ENCODE assay signal across 32 cellular contexts in the genomic region with DNA sequence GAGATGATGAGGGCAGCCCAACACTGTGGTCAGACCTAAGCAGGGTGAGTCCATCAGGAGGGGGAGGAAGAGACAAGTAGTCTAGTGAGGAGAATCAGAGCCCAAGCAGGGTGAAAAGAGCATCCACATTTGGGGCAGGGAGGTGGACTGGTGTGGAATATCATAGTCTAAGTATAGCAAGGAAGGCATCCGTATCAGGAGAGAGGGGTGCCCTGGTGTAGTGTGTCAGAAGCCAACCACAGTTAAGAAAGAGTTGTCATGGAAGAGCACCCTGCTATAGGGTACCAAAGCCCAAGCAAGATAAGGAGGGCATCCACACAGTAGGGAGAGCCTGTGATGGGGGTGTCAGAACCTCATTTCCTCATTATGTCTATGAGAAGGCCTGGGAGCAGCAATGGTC.
"Had no signal": no experiment of that assay in that cellular context is flagged by ENCODE, and none has a peak within 500 bp of the region (broad histone marks: within the 10 kb centered on the region; RNA-seq: fewer than 3 reads in every experiment).

No MANE protein-coding gene starts in this region.

- H3K4me3 ChIP-seq: adrenal gland, cardiac muscle cell had no signal

- H3K4me1 ChIP-seq: adrenal gland had no signal

- FAIRE-seq: astrocyte, bronchial epithelial cell, TTC549 had no signal

- H3K27me3 ChIP-seq: adrenal gland, cardiac muscle cell had no signal

- ATAC-seq: activated CD8-positive, alpha-beta T cell treated with anti-CD3 and anti-CD28 coated beads for 36 hours; activated naive CD4-positive, alpha-beta T cell treated with anti-CD3 and anti-CD28 coated beads, Interleukin-2, amount 50 U/mL, for 72 hours; activated T-cell treated with anti-CD3 and anti-CD28 coated beads, Interleukin-2, amount 50 U/mL, for 4 hours; T-cell had no signal

- H3K36me3 ChIP-seq: adrenal gland, cardiac muscle cell had no signal

- H3K9me3 ChIP-seq: adrenal gland had no signal

- H3K27ac ChIP-seq: adrenal gland, cardiac muscle cell, VCaP had no signal

- DNase-seq: activated B cell treated with CpG ODN at 0.5 μM for 24 hours; activated CD4-positive, alpha-beta memory T cell treated with anti-CD3 and anti-CD28 coated beads for 36 hours; activated CD4-positive, alpha-beta T cell treated with anti-CD3 and anti-CD28 coated beads for 4 hours; activated CD4-positive, alpha-beta T cell treated with anti-CD3 and anti-CD28 coated beads, Interleukin-2, amount 10 ng/mL, durations not matched to agents 24 days and 14 days; activated CD4-positive, alpha-beta T cell treated with anti-CD3 and anti-CD28 coated beads, Interleukin-2, amount 50 U/mL, for 1 hour; activated CD4-positive, alpha-beta T cell treated with anti-CD3 and anti-CD28 coated beads, Interleukin-2, amount 50 U/mL, for 4 hours; activated CD4-positive, CD25-positive, alpha-beta regulatory T cell treated with anti-CD3 and anti-CD28 coated beads, Interleukin-2, amount 50 U/mL, for 72 hours; activated CD8-positive, alpha-beta memory T cell treated with anti-CD3 and anti-CD28 coated beads, Interleukin-2, amount 50 U/mL, for 4 hours; activated CD8-positive, alpha-beta T cell treated with anti-CD3 and anti-CD28 coated beads for 36 hours; activated effector memory CD4-positive, alpha-beta T cell treated with Interleukin-2 at 50 U/mL for 16 hours; activated gamma-delta T cell; activated naive CD4-positive, alpha-beta T cell; activated naive CD4-positive, alpha-beta T cell treated with anti-CD3 and anti-CD28 coated beads for 36 hours; activated naive CD4-positive, alpha-beta T cell treated with anti-CD3 and anti-CD28 coated beads, Interleukin-2, amount 50 U/mL, for 16 hours; activated naive CD8-positive, alpha-beta T cell treated with anti-CD3 and anti-CD28 coated beads for 36 hours; activated T-cell treated with anti-CD3 and anti-CD28 coated beads for 4 hours; activated T-cell treated with anti-CD3 and anti-CD28 coated beads, Interleukin-2, amount 50 U/mL, for 1 hour; activated T-cell treated with anti-CD3 and anti-CD28 coated beads, Interleukin-2, amount 50 U/mL, for 4 hours; adrenal gland; amniotic stem cell; aorta; caudate nucleus; cerebellar nuclear complex; T-cell; T-helper 2 cell; T-helper 9 cell had no signal
